Comparison of ENCODE assay signal across 8 cellular contexts in genomic region chr21:44938976-44939531, GRCh38. TPM values are rescaled to one million over a fixed set of nuclear protein-coding genes. Genes with fewer than 3 reads are reported as not detected.
DNase-seq lines count a peak whose midpoint lies in the region; ATAC-seq and TF ChIP-seq lines count a peak whose summit lies in the region.

No MANE protein-coding gene starts in this region.

- H3K9me3 Mint-ChIP-seq in activated naive CD4-positive, alpha-beta T cell treated with anti-CD3 and anti-CD28 coated beads for 36 hours, result no peaks in the 10 kb centered on the region
- H3K9me3 Mint-ChIP-seq in type B pancreatic cell, result no peaks in the 10 kb centered on the region

- CTCF ChIA-PET in activated naive CD4-positive, alpha-beta T cell treated with anti-CD3 and anti-CD28 coated beads for 36 hours (lab: Charles Lee), result no interaction called here

- H4K91ac ChIP-seq in mesenchymal stem cell (ENCODE audit: low read length), result no peak overlapping the region

- H3K4me3 Mint-ChIP-seq in activated naive CD4-positive, alpha-beta T cell treated with anti-CD3 and anti-CD28 coated beads for 36 hours, result peak overlapping the region; percentile 80
- H3K4me3 Mint-ChIP-seq in type B pancreatic cell, result peak overlapping the region; percentile 89

- H2AFZ ChIP-seq in mesenchymal stem cell (ENCODE audit: low read depth, low read length), result no peak overlapping the region

- H2BK12ac ChIP-seq in mesenchymal stem cell (ENCODE audit: low read length in 2 of 2), result no peak overlapping the region

- no peak overlapping the region for H2BK15ac ChIP-seq in mesenchymal stem cell (ENCODE audit: low read depth, poor library complexity, severe bottlenecking)

- H3K27me3 ChIP-seq in brain microvascular endothelial cell (replicated peaks) (peaks cover 13% of the 10 kb centered on the region), mesenchymal stem cell (ENCODE audit: control insufficient read depth in 1 of 2, insufficient read depth in 1 of 2, low read length in 2 of 2) (peaks cover 4 to 31% of the 10 kb centered on the region in 2 experiments)

- peaks cover 39% of the 10 kb centered on the region for H3K4me1 Mint-ChIP-seq in activated naive CD4-positive, alpha-beta T cell treated with anti-CD3 and anti-CD28 coated beads for 36 hours (ENCODE audit: low read depth)
- peaks cover 24% of the 10 kb centered on the region for H3K4me1 Mint-ChIP-seq in type B pancreatic cell (ENCODE audit: unreplicated experiment)

- no peak overlapping the region for H2BK5ac ChIP-seq in mesenchymal stem cell (ENCODE audit: low read depth, low read length, poor library complexity, severe bottlenecking)

- H3K4ac ChIP-seq in mesenchymal stem cell (ENCODE audit: low read depth in 1 of 2, low read length in 2 of 2), result no peak overlapping the region

- no peak overlapping the region for H2BK120ac ChIP-seq in mesenchymal stem cell (ENCODE audit: low read depth, low read length)

- no peak for ATAC-seq in omental fat pad (ENCODE audit: low FRiP score)

- in situ Hi-C loops in brain microvascular endothelial cell (cut with HindIII; ENCODE audit: low pct_ligation_motif_present, low sequenced_read_pairs), result loop anchor here (25.0 kb wide), 1 partner anchor 198 kb away; no protein-coding TSS in a partner anchor

- 92% methylated on average over 15 of the region's 15 CpGs for WGBS in mesenchymal stem cell

- peak overlapping the region; percentile 76 for H3K4me2 ChIP-seq in mesenchymal stem cell (ENCODE audit: low read length, poor library complexity, severe bottlenecking)

- H3K27me3 Mint-ChIP-seq in activated naive CD4-positive, alpha-beta T cell treated with anti-CD3 and anti-CD28 coated beads for 36 hours (ENCODE audit: low read depth), result no peaks in the 10 kb centered on the region
- H3K27me3 Mint-ChIP-seq in type B pancreatic cell, result peaks cover 12% of the 10 kb centered on the region

- no peak overlapping the region for H3K18ac ChIP-seq in mesenchymal stem cell (ENCODE audit: low read depth in 1 of 2, low read length in 2 of 2)

- TF ChIP-seq CTCF in brain microvascular endothelial cell (IDR thresholded peaks at IDR 0.05; ENCODE audit: low read depth, low read length, missing control alignments) (no peak), type B pancreatic cell (conservative IDR thresholded peaks at IDR 0.05) (no peak), omental fat pad (IDR thresholded peaks at IDR 0.05) (no peak)

- no peak overlapping the region for H3K14ac ChIP-seq in mesenchymal stem cell (ENCODE audit: low read length in 2 of 2)

- H3K23ac ChIP-seq in mesenchymal stem cell (ENCODE audit: low read length in 2 of 2), result no peak overlapping the region

- no peak overlapping the region for H3K27ac ChIP-seq in brain microvascular endothelial cell
- no peak overlapping the region for H3K27ac ChIP-seq in mesenchymal stem cell (ENCODE audit: low read length, poor library complexity, severe bottlenecking)

- H3K9ac ChIP-seq in mesenchymal stem cell (ENCODE audit: low read length), result peak overlapping the region; percentile 93

- intact Hi-C loops in activated naive CD4-positive, alpha-beta T cell treated with anti-CD3 and anti-CD28 coated beads for 36 hours (cut with micrococcal nuclease), result no loop called here

- no peak overlapping the region for H2AK5ac ChIP-seq in mesenchymal stem cell (ENCODE audit: low read length, severe bottlenecking)

- no peak for DNase-seq in activated naive CD4-positive, alpha-beta T cell treated with anti-CD3 and anti-CD28 coated beads for 36 hours
- DNase-seq in activated naive CD4-positive, alpha-beta T cell treated with Interleukin-2 at 50 U/mL for 16 hours, result no peak
- DNase-seq in brain microvascular endothelial cell (no peak), mesenchymal stem cell (no peak), type B pancreatic cell (ENCODE audit: extremely low spot score, unreplicated experiment) (no peak), omental fat pad (ENCODE audit: low spot score) (no peak), NCI-H2227 (lab: John Stamatoyannopoulos, UW; ENCODE audit: unreplicated experiment) (no peak), GM19240 (ENCODE audit: insufficient read length, low spot score) (no peak)

- peaks cover 14% of the 10 kb centered on the region for H3K36me3 Mint-ChIP-seq in activated naive CD4-positive, alpha-beta T cell treated with anti-CD3 and anti-CD28 coated beads for 36 hours (ENCODE audit: low read depth)
- peaks cover 3% of the 10 kb centered on the region for H3K36me3 Mint-ChIP-seq in type B pancreatic cell

- H4K8ac ChIP-seq in mesenchymal stem cell (ENCODE audit: low read length), result no peak overlapping the region

- H3K79me1 ChIP-seq in mesenchymal stem cell (replicated peaks; ENCODE audit: low read length, poor library complexity, severe bottlenecking), result peaks cover 19% of the 10 kb centered on the region

- H3K27ac Mint-ChIP-seq in activated naive CD4-positive, alpha-beta T cell treated with anti-CD3 and anti-CD28 coated beads for 36 hours, result peak overlapping the region; percentile 86
- peak overlapping the region; percentile 77 for H3K27ac Mint-ChIP-seq in type B pancreatic cell

- H3K4me1 ChIP-seq in mesenchymal stem cell (ENCODE audit: control insufficient read depth, insufficient read depth, low read depth, low read length), result peaks cover 12% of the 10 kb centered on the region

- H3K9me3 ChIP-seq in mesenchymal stem cell (ENCODE audit: control insufficient read depth, low read length), result no peaks in the 10 kb centered on the region

- H3K36me3 ChIP-seq in brain microvascular endothelial cell (replicated peaks), result peaks cover 5% of the 10 kb centered on the region
- peaks cover 11 to 16% of the 10 kb centered on the region in 2 experiments for H3K36me3 ChIP-seq in mesenchymal stem cell (ENCODE audit: control insufficient read depth in 1 of 2, insufficient read depth in 2 of 2, low read depth in 1 of 2, low read length in 2 of 2)

- H3K4me3 ChIP-seq in brain microvascular endothelial cell (ENCODE audit: low read depth, low read length) (peak overlapping the region; percentile 89), mesenchymal stem cell (ENCODE audit: insufficient read depth in 1 of 2, low read depth in 1 of 2, low read length in 2 of 2) (peak overlapping the region; percentile 69 to 93)

RNA-seq across cellular contexts. Expression of gene SLX9, which starts 0.8 kb away (rescaled TPM):
- total RNA-seq in activated naive CD4-positive, alpha-beta T cell treated with anti-CD3 and anti-CD28 coated beads for 36 hours, result 10 to 100 TPM; 61.8 to 63.4 TPM
- 14.7 TPM for polyA plus RNA-seq in mesenchymal stem cell (2013, experiment 1 of 2)
- 15.1 TPM for polyA plus RNA-seq in mesenchymal stem cell (2013, experiment 2 of 2)
- total RNA-seq in type B pancreatic cell (ENCODE audit: low replicate concordance) (25.6 and 33.3 TPM in 2 replicates), omental fat pad (10 to 100 TPM; 11.9 to 26.2 (median 16.1) TPM)

RNA-seq across cellular contexts. Expression of gene ITGB2, which starts 18.4 kb away (rescaled TPM):
- 100 to 1,000 TPM; 182 to 185 TPM for total RNA-seq in activated naive CD4-positive, alpha-beta T cell treated with anti-CD3 and anti-CD28 coated beads for 36 hours
- polyA plus RNA-seq in mesenchymal stem cell (2013, experiment 1 of 2), result 0.40 TPM
- 0.14 TPM for polyA plus RNA-seq in mesenchymal stem cell (2013, experiment 2 of 2)
- 0.36 and 0.80 TPM in 2 replicates for total RNA-seq in type B pancreatic cell (ENCODE audit: low replicate concordance)
- total RNA-seq in omental fat pad, result 100 to 1,000 TPM in 3 of 4 donors, 10 to 100 TPM in 1; 98.5 to 581 (median 217) TPM

Comparison
In these comparisons a context has a peak if more than half of its experiments do, and no peak if none do; other contexts are left out.
1. RNA of gene ITGB2, which starts 18.4 kb away (total RNA-seq): 98.5 to 581 TPM in omental fat pad and 182 to 185 TPM in activated naive CD4-positive, alpha-beta T cell treated with anti-CD3 and anti-CD28 coated beads for 36 hours; 0.36 to 0.80 TPM in type B pancreatic cell; every median in the first group is over 10 times any median in the second.